ENCODE assay signal across 21 cellular contexts in genomic region chr18:44934894-44935293, GRCh38.
DNase-seq lines count a peak whose midpoint lies in the region; ATAC-seq and TF ChIP-seq lines count a peak whose summit lies in the region.
"Had no signal": no experiment of that assay in that cellular context is flagged by ENCODE, and none has a peak within 500 bp of the region (broad histone marks: within the 10 kb centered on the region; RNA-seq: fewer than 3 reads in every experiment).

No MANE protein-coding gene starts in this region.

- H3K4me1 ChIP-seq in endodermal cell (ENCODE audit: control insufficient read depth, insufficient read depth, low read length), result no peaks in the 10 kb centered on the region
- H3K4me1 ChIP-seq: A549; BE2C; BLaER1 treated with 17β-estradiol and CSF1 and Interleukin-3, amounts not matched to agents 10 nM and 100 nM had no signal

- H3K9me3 Mint-ChIP-seq in endodermal cell (peaks cover 60% of the 10 kb centered on the region), neural crest cell (peaks cover 12% of the 10 kb centered on the region)

- peaks cover 36% of the 10 kb centered on the region for H3K9me3 ChIP-seq in endodermal cell (ENCODE audit: control insufficient read depth, low read length)
- H3K9me3 ChIP-seq: A549, BE2C had no signal

- peak overlapping the region; percentile 56 for H3K4me3 ChIP-seq in endodermal cell (ENCODE audit: low read length)
- H3K4me3 ChIP-seq: A549; BLaER1 treated with 17β-estradiol and CSF1 and Interleukin-3, amounts not matched to agents 10 nM and 100 nM; GM23338 had no signal

- H3K9ac ChIP-seq in endodermal cell (ENCODE audit: extremely low read depth, low read length, poor library complexity, severe bottlenecking), result no peak overlapping the region
- H3K9ac ChIP-seq: BLaER1 treated with 17β-estradiol and CSF1 and Interleukin-3, amounts not matched to agents 10 nM and 100 nM had no signal

- CTCF ChIA-PET in GM10248 (lab: Yijun Ruan, JAX), result interaction anchor here (1.0 to 7.3 kb wide), 2 partner anchors 10 to 19 kb away, joined by 3 to 39 read pairs; no protein-coding TSS in a partner anchor

- DNase-seq in NCI-H69 (lab: John Stamatoyannopoulos, UW) (peak; percentile 38), endodermal cell (no peak), neural crest cell (ENCODE audit: low read depth, low spot score) (no peak), omental fat pad (ENCODE audit: low spot score) (no peak), NCI-H2171 treated with DMSO at 0.1 percent for 48 hours (lab: John Stamatoyannopoulos, UW) (no peak), GM10248 (ENCODE audit: extremely low spot score) (no peak)
- DNase-seq: 8988T; ACHN; AML-193; BE2C; CD4-positive, alpha-beta T cell; CD8-positive, alpha-beta memory T cell; DMS 273 treated with DMSO at 0.1 percent for 48 hours; EL; GDM1; H9 had no signal

- whole genome bisulfite sequencing in endodermal cell (ENCODE audit: insufficient coverage in 1 of 2, insufficient read length in 1 of 2), 2 experiments, result 91 to 100% methylated on average over 1 to 2 of the region's 2 CpGs

- no peak for TF ChIP-seq CTCF in endodermal cell (conservative IDR thresholded peaks at IDR 0.05)
- no peak for TF ChIP-seq CTCF in neural crest cell (conservative IDR thresholded peaks at IDR 0.05)
- no peak for TF ChIP-seq CTCF in omental fat pad (IDR thresholded peaks at IDR 0.05)
- no peak for TF ChIP-seq CTCF in GM10248 (IDR thresholded peaks at IDR 0.05; ENCODE audit: control extremely low read depth, extremely low read depth, low read depth, missing control alignments)

- no peaks in the 10 kb centered on the region for H3K27me3 ChIP-seq in endodermal cell (ENCODE audit: control insufficient read depth, insufficient read depth, low read length, poor library complexity, severe bottlenecking)
- H3K27me3 ChIP-seq: BE2C; BLaER1 treated with 17β-estradiol and CSF1 and Interleukin-3, amounts not matched to agents 10 nM and 100 nM had no signal

- ATAC-seq in omental fat pad (ENCODE audit: low FRiP score), result no peak
- ATAC-seq: A549, GM23338, HCT116 had no signal

- H3K27ac ChIP-seq in endodermal cell (ENCODE audit: low read depth, low read length), result no peak overlapping the region
- H3K27ac ChIP-seq: A549; BLaER1 treated with 17β-estradiol and CSF1 and Interleukin-3, amounts not matched to agents 10 nM and 100 nM had no signal

- peaks cover 26% of the 10 kb centered on the region for H3K4me1 Mint-ChIP-seq in endodermal cell
- H3K4me1 Mint-ChIP-seq in neural crest cell, result peaks cover 21% of the 10 kb centered on the region
- H3K4me1 Mint-ChIP-seq: CD14-positive monocyte had no signal

- H3K27ac Mint-ChIP-seq in endodermal cell, result no peak overlapping the region
- H3K27ac Mint-ChIP-seq in neural crest cell (ENCODE audit: unreplicated experiment), result peak overlapping the region; percentile 83
- H3K27ac Mint-ChIP-seq: CD14-positive monocyte; CD4-positive, alpha-beta T cell; CD8-positive, alpha-beta memory T cell; GM23338; H9 had no signal

- H3K4me3 Mint-ChIP-seq in endodermal cell, result no peak overlapping the region
- H3K4me3 Mint-ChIP-seq in neural crest cell, result no peak overlapping the region
- H3K4me3 Mint-ChIP-seq: CD14-positive monocyte; CD4-positive, alpha-beta T cell; CD8-positive, alpha-beta memory T cell; GM23338; H9 had no signal

- H3K36me3 Mint-ChIP-seq in endodermal cell (ENCODE audit: low read depth) (peaks cover 26% of the 10 kb centered on the region), neural crest cell (ENCODE audit: low read depth) (peaks cover 28% of the 10 kb centered on the region)
- H3K36me3 Mint-ChIP-seq: CD14-positive monocyte had no signal

- peaks cover 20% of the 10 kb centered on the region for H3K36me3 ChIP-seq in endodermal cell (ENCODE audit: control insufficient read depth, insufficient read depth, low read length)
- H3K36me3 ChIP-seq: BE2C; BLaER1 treated with 17β-estradiol and CSF1 and Interleukin-3, amounts not matched to agents 10 nM and 100 nM had no signal

- H3K27me3 Mint-ChIP-seq in endodermal cell (ENCODE audit: insufficient read depth) (peaks cover 2% of the 10 kb centered on the region), neural crest cell (ENCODE audit: low read depth) (no peaks in the 10 kb centered on the region)

- POLR2A ChIA-PET in GM10248 (lab: Yijun Ruan, JAX), result no interaction called here
